9 cellular contexts compared by ENCODE assay signal in the genomic region with DNA sequence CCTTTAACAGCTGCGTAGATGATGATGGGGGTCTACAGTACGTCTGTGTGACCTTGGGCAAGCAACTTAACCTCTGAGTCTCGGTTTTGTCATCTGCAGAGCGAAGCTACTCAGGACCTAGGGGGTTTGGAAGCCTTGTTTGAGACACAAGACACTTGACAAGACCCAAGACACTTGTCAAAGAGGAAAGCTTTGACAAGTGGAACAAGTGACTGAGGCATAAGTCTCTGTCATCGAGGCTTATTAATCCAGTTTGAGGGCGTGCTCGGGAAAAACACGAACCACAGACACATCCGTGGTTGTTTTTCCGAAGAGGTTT. TPM values are rescaled to one million over a fixed set of nuclear protein-coding genes. Genes with fewer than 3 reads are reported as not detected.
A peak's percentile ranks its signal among the peaks of the same experiment; 100 is the strongest.
DNase-seq lines count a peak whose midpoint lies in the region; ATAC-seq, FAIRE-seq and TF ChIP-seq lines count a peak whose summit lies in the region.
"Had no signal": no experiment of that assay in that cellular context is flagged by ENCODE, and none has a peak within 500 bp of the region (broad histone marks: within the 10 kb centered on the region; RNA-seq: fewer than 3 reads in every experiment).

No MANE protein-coding gene starts in this region.

- DNase-seq in left ventricle myocardium inferior, result no peak
- no peak for DNase-seq in Right ventricle myocardium inferior (ENCODE audit: missing footprints)
- DNase-seq in K562 (ENCODE audit: extremely low read depth in 1 of 4, low spot score in 3 of 4), result no peak
- DNase-seq in mesenchymal stem cell, result no peak
- no peak for DNase-seq in upper lobe of right lung
- no peak for DNase-seq in stimulated activated naive CD4-positive, alpha-beta T cell (lab: John Stamatoyannopoulos, UW)
- no peak for DNase-seq in activated CD4-positive, CD25-positive, alpha-beta regulatory T cell treated with anti-CD3 and anti-CD28 coated beads, Interleukin-2, amount 50 U/mL, for 72 hours

- in situ Hi-C loops in K562 (cut with MboI), result no loop called here

- no peak overlapping the region for H4K8ac ChIP-seq in mesenchymal stem cell (ENCODE audit: low read length)

- H3K18ac ChIP-seq in mesenchymal stem cell (ENCODE audit: low read depth in 1 of 2, low read length in 2 of 2), result peak overlapping the region in 1 of 2 experiments; percentile 52

- H2BK5ac ChIP-seq in mesenchymal stem cell (ENCODE audit: low read depth, low read length, poor library complexity, severe bottlenecking), result no peak overlapping the region

- H3K4me1 ChIP-seq in left ventricle myocardium inferior, result peaks cover 13% of the 10 kb centered on the region
- peaks cover 9 to 19% of the 10 kb centered on the region in 2 experiments for H3K4me1 ChIP-seq in K562 (replicated peaks in 1 of 2; ENCODE audit: control insufficient read depth in 2 of 2, insufficient read depth in 2 of 2, low read length in 2 of 2)
- peaks cover 14% of the 10 kb centered on the region for H3K4me1 ChIP-seq in mesenchymal stem cell (ENCODE audit: control insufficient read depth, insufficient read depth, low read depth, low read length)
- peaks cover 9% of the 10 kb centered on the region for H3K4me1 ChIP-seq in upper lobe of right lung

- no peaks in the 10 kb centered on the region for H3K36me3 ChIP-seq in left ventricle myocardium inferior
- H3K36me3 ChIP-seq in K562 (ENCODE audit: control insufficient read depth, insufficient read depth, low read length), result peaks cover 8% of the 10 kb centered on the region; the same call in 2 of the 3 replicates
- H3K36me3 ChIP-seq in mesenchymal stem cell (ENCODE audit: control insufficient read depth in 1 of 2, insufficient read depth in 2 of 2, low read depth in 1 of 2, low read length in 2 of 2), result peaks cover 0 to 4% of the 10 kb centered on the region in 2 experiments
- no peaks in the 10 kb centered on the region for H3K36me3 ChIP-seq in upper lobe of right lung

- peak overlapping the region; percentile 97 for H2AFZ ChIP-seq in K562 (ENCODE audit: low read depth, low read length)
- peak overlapping the region; percentile 21 for H2AFZ ChIP-seq in mesenchymal stem cell (ENCODE audit: low read depth, low read length)

- peak overlapping the region in 1 of 2 experiments; percentile 37 for H3K14ac ChIP-seq in mesenchymal stem cell (ENCODE audit: low read length in 2 of 2)

- no peak overlapping the region for H2BK15ac ChIP-seq in mesenchymal stem cell (ENCODE audit: low read depth, poor library complexity, severe bottlenecking)

- H3K4ac ChIP-seq in mesenchymal stem cell (ENCODE audit: low read depth in 1 of 2, low read length in 2 of 2), result no peak overlapping the region

- H3K9me1 ChIP-seq in K562 (ENCODE audit: control insufficient read depth, insufficient read depth, low read length), result no peaks in the 10 kb centered on the region

- TF ChIP-seq POLR2A in K562 (conservative IDR thresholded peaks at IDR 0.05), result no peak; the same call in 1 of the 2 replicates

- intact Hi-C loops in left ventricle myocardium inferior (cut with micrococcal nuclease), result no loop called here
- intact Hi-C loops in Right ventricle myocardium inferior (cut with DNase I), result loop anchor here (5.0 kb wide), 1 partner anchor 102 kb away; the partner anchor contains the start of gene LRFN4
- intact Hi-C loops in K562 (cut with micrococcal nuclease), result loop anchor here (5.0 kb wide), 1 partner anchor 67 kb away; no protein-coding TSS in a partner anchor
- intact Hi-C loops in upper lobe of right lung (cut with DNase I), result no loop called here

- POLR2A ChIA-PET in K562 (lab: Yijun Ruan, JAX), result interaction anchor here (0.5 to 1.8 kb wide), 6 partner anchors 9 to 542 kb away, joined by 3 to 9 read pairs (median 3); no protein-coding TSS in a partner anchor

- H3K9me3 ChIP-seq in left ventricle myocardium inferior (replicated peaks) (no peaks in the 10 kb centered on the region), K562 (replicated peaks; ENCODE audit: control insufficient read depth, insufficient read depth, low read depth, low read length) (no peaks in the 10 kb centered on the region), mesenchymal stem cell (ENCODE audit: control insufficient read depth, low read length) (no peaks in the 10 kb centered on the region), upper lobe of right lung (no peaks in the 10 kb centered on the region)

- WGBS in K562 (ENCODE audit: insufficient coverage, low coverage, missing lambda C conversion rate), result 21% methylated on average over 10 of the region's 10 CpGs
- WGBS in mesenchymal stem cell, result 64% methylated on average over 10 of the region's 10 CpGs

- H3K9ac ChIP-seq in K562 (ENCODE audit: insufficient read depth in 1 of 2, low read depth in 2 of 2, low read length in 2 of 2) (peak overlapping the region; percentile 62 to 86; a peak in 3 of 4 replicates), mesenchymal stem cell (ENCODE audit: low read length) (peak overlapping the region; percentile 75)

- H2BK120ac ChIP-seq in mesenchymal stem cell (ENCODE audit: low read depth, low read length), result no peak overlapping the region

- H3K79me2 ChIP-seq in K562 (ENCODE audit: control insufficient read depth, insufficient read depth, low read length), result peaks cover 3% of the 10 kb centered on the region; the same call in 1 of the 3 replicates

- no peak for TF ChIP-seq EP300 in K562 (IDR thresholded peaks at IDR 0.05; ENCODE audit: low read length)

- CTCF ChIA-PET in K562 (lab: Yijun Ruan, JAX; ENCODE audit: low intra/inter-chr PET ratio), result no interaction called here

- TF ChIP-seq CTCF in left ventricle myocardium inferior (IDR thresholded peaks at IDR 0.05; ENCODE audit: borderline replicate concordance) (no peak), K562 (IDR thresholded peaks at IDR 0.05 in 2 of 3, conservative IDR thresholded peaks at IDR 0.05 in 1 of 3; ENCODE audit: insufficient read depth in 2 of 3, low read depth in 1 of 3, low read length in 3 of 3) (no peak), upper lobe of right lung (IDR thresholded peaks at IDR 0.05) (no peak)

- no peak for TF ChIP-seq RAD21 in K562 (CRISPR knock-in tag; conservative IDR thresholded peaks at IDR 0.05 in 1 of 2, IDR thresholded peaks at IDR 0.05 in 1 of 2)

- H2BK12ac ChIP-seq in mesenchymal stem cell (ENCODE audit: low read length in 2 of 2), result peak overlapping the region in 1 of 2 experiments; percentile 23

- H3K4me2 ChIP-seq in K562 (ENCODE audit: insufficient read depth, low read length) (peak overlapping the region; percentile 91), mesenchymal stem cell (ENCODE audit: low read length, poor library complexity, severe bottlenecking) (peak overlapping the region; percentile 80)

- H3K27me3 ChIP-seq in left ventricle myocardium inferior (ENCODE audit: low read depth) (no peaks in the 10 kb centered on the region), K562 (ENCODE audit: control insufficient read depth in 2 of 2, insufficient read depth in 2 of 2, low read length in 2 of 2) (no peaks in the 10 kb centered on the region), mesenchymal stem cell (ENCODE audit: control insufficient read depth in 1 of 2, insufficient read depth in 1 of 2, low read length in 2 of 2) (no peaks in the 10 kb centered on the region), upper lobe of right lung (no peaks in the 10 kb centered on the region)

- H3K4me3 ChIP-seq in left ventricle myocardium inferior, result peak overlapping the region; percentile 77
- H3K4me3 ChIP-seq in K562, result peak overlapping the region; percentile 20; the same call in 1 of the 2 replicates
- H3K4me3 ChIP-seq in mesenchymal stem cell (ENCODE audit: insufficient read depth in 1 of 2, low read depth in 1 of 2, low read length in 2 of 2), result peak overlapping the region; percentile 44 to 77
- peak overlapping the region; percentile 69 for H3K4me3 ChIP-seq in upper lobe of right lung

- no peaks in the 10 kb centered on the region; the same call in 1 of the 2 replicates for H4K20me1 ChIP-seq in K562 (replicated peaks; ENCODE audit: control insufficient read depth, insufficient read depth, low read length)

- peak overlapping the region; percentile 88 for H3K27ac ChIP-seq in left ventricle myocardium inferior (replicated peaks)
- H3K27ac ChIP-seq in K562 (ENCODE audit: extremely low read depth, low read depth, low read length), result peak overlapping the region; percentile 70
- H3K27ac ChIP-seq in mesenchymal stem cell (ENCODE audit: low read length, poor library complexity, severe bottlenecking), result peak overlapping the region; percentile 10
- H3K27ac ChIP-seq in upper lobe of right lung, result peak overlapping the region; percentile 82
- H3K27ac ChIP-seq: HL-60 had no signal

- ATAC-seq in Right ventricle myocardium inferior (no peak), K562 (no peak), upper lobe of right lung (no peak), HG02763 (IDR thresholded peaks at IDR 0.05; ENCODE audit: unreplicated experiment) (no peak)

- no peak overlapping the region for H3K23ac ChIP-seq in mesenchymal stem cell (ENCODE audit: low read length in 2 of 2)

- no TSS peak for BruUV-seq in K562 (replicated peaks; lab: Mats Ljungman, UMichigan)

- no peak for FAIRE-seq in K562 (lab: Jason Lieb, UNC)

- H2AK5ac ChIP-seq in mesenchymal stem cell (ENCODE audit: low read length, severe bottlenecking), result no peak overlapping the region

- H4K91ac ChIP-seq in mesenchymal stem cell (ENCODE audit: low read length), result no peak overlapping the region

- peaks cover 10% of the 10 kb centered on the region for H3K79me1 ChIP-seq in mesenchymal stem cell (replicated peaks; ENCODE audit: low read length, poor library complexity, severe bottlenecking)

RNA-seq across cellular contexts. Expression of gene PC, which starts 0.7 kb away (rescaled TPM):
- total RNA-seq in left ventricle myocardium inferior (10.3 TPM), Right ventricle myocardium inferior (7.5 TPM), K562 (2014; rRNA removed) (11.1 and 22.7 TPM in 2 replicates), K562 (2014; rRNA removed; fragmentation: Illumina TruSeq; extraction: Trizol) (4.4 and 8.4 TPM in 2 replicates), K562 (2015; rRNA removed; fragmentation: Illumina TruSeq; extraction: Trizol) (8.7 and 9.9 TPM in 2 replicates), K562 (2021) (38.0 and 38.4 TPM in 2 replicates), upper lobe of right lung (12.7 TPM)
- total RNA-seq in K562 (2011; cell fraction: chromatin; rRNA removed; ENCODE audit: low replicate concordance), result 53.4 and 88.6 TPM in 2 replicates
- 47.2 and 61.2 TPM in 2 replicates for total RNA-seq in K562 (2011; cell fraction: nucleolus; rRNA removed)
- total RNA-seq in K562 (2011; cell fraction: nucleoplasm; rRNA removed), result 25.8 and 29.3 TPM in 2 replicates
- polyA plus RNA-seq in K562 (2011; rRNA removed) (6.1 and 11.2 TPM in 2 replicates), K562 (2014; fragmentation: Illumina TruSeq; extraction: Trizol) (13.7 and 20.7 TPM in 2 replicates), K562 (2014; fragmentation: Nextera tagmentation; extraction: Ambion mirVana) (under 1 TPM; 0.94 to 0.97 TPM), K562 (2014; rRNA removed) (10.4 and 26.1 TPM in 2 replicates)
- polyA plus RNA-seq in K562 (2011; cell fraction: cytosol; rRNA removed), result 5.8 and 9.3 TPM in 2 replicates
- 43.6 and 55.7 TPM in 2 replicates for polyA plus RNA-seq in K562 (2011; cell fraction: nucleus; rRNA removed)
- polyA plus RNA-seq in K562 (2012), result 21.3 and 21.6 TPM in 2 replicates
- polyA minus RNA-seq in K562 (2011; rRNA and poly(A)+ RNA removed), result 6.5 and 7.7 TPM in 2 replicates
- polyA minus RNA-seq in K562 (2011; cell fraction: cytosol; rRNA and poly(A)+ RNA removed), result 10.8 and 16.8 TPM in 2 replicates
- polyA minus RNA-seq in K562 (2011; cell fraction: nucleus; rRNA and poly(A)+ RNA removed), result 13.3 and 13.7 TPM in 2 replicates
- 4.4 TPM for polyA plus RNA-seq in mesenchymal stem cell (2013, experiment 1 of 2)
- polyA plus RNA-seq in mesenchymal stem cell (2013, experiment 2 of 2), result 4.5 TPM

RNA-seq across cellular contexts. Expression of gene C11orf86, which starts 16.2 kb away (rescaled TPM):
- total RNA-seq in left ventricle myocardium inferior, result not detected
- not detected for total RNA-seq in Right ventricle myocardium inferior
- total RNA-seq in K562 (2011; cell fraction: chromatin; rRNA removed; ENCODE audit: low replicate concordance), result not detected in 2 replicates
- total RNA-seq in K562 (2011; cell fraction: nucleolus; rRNA removed), result not detected in 2 replicates
- total RNA-seq in K562 (2011; cell fraction: nucleoplasm; rRNA removed), result not detected in 2 replicates
- total RNA-seq in K562 (2014; rRNA removed), result not detected in 2 replicates
- total RNA-seq in K562 (2014; rRNA removed; fragmentation: Illumina TruSeq; extraction: Trizol), result not detected in 2 replicates
- total RNA-seq in K562 (2015; rRNA removed; fragmentation: Illumina TruSeq; extraction: Trizol), result not detected in 2 replicates
- not detected in 2 replicates for total RNA-seq in K562 (2021)
- not detected in 2 replicates for polyA plus RNA-seq in K562 (2011; rRNA removed)
- polyA plus RNA-seq in K562 (2011; cell fraction: cytosol; rRNA removed), result not detected in 2 replicates
- polyA plus RNA-seq in K562 (2011; cell fraction: nucleus; rRNA removed), result not detected in 2 replicates
- not detected in 2 replicates for polyA plus RNA-seq in K562 (2012)
- not detected in 2 replicates for polyA plus RNA-seq in K562 (2014; fragmentation: Illumina TruSeq; extraction: Trizol)
- not detected for polyA plus RNA-seq in K562 (2014; fragmentation: Nextera tagmentation; extraction: Ambion mirVana)
- not detected in 2 replicates for polyA plus RNA-seq in K562 (2014; rRNA removed)
- not detected in 2 replicates for polyA minus RNA-seq in K562 (2011; rRNA and poly(A)+ RNA removed)
- 1.1 TPM in 1 of 2 replicates, not detected in the other for polyA minus RNA-seq in K562 (2011; cell fraction: cytosol; rRNA and poly(A)+ RNA removed)
- not detected in 2 replicates for polyA minus RNA-seq in K562 (2011; cell fraction: nucleus; rRNA and poly(A)+ RNA removed)
- not detected for polyA plus RNA-seq in mesenchymal stem cell (2013, experiment 1 of 2)
- not detected for polyA plus RNA-seq in mesenchymal stem cell (2013, experiment 2 of 2)
- total RNA-seq in upper lobe of right lung, result not detected

Comparison
In these comparisons a context has a peak if more than half of its experiments do, and no peak if none do; other contexts are left out.
1. intact Hi-C loops: an anchor here in Right ventricle myocardium inferior (5.0 kb wide) and K562 (5.0 kb wide); none called in left ventricle myocardium inferior and upper lobe of right lung.
2. H3K27ac ChIP-seq: peak in every context shown above with its lines; median percentile 88 in left ventricle myocardium inferior; 82 in upper lobe of right lung; 70 in K562; 10 in mesenchymal stem cell.
3. H3K4me3 ChIP-seq: peak in every context shown above with its lines; median percentile 77 in left ventricle myocardium inferior; 69 in upper lobe of right lung; 60 in mesenchymal stem cell; 20 in K562.